Comparison of ENCODE assay signal across 1 cellular context in the genomic region with DNA sequence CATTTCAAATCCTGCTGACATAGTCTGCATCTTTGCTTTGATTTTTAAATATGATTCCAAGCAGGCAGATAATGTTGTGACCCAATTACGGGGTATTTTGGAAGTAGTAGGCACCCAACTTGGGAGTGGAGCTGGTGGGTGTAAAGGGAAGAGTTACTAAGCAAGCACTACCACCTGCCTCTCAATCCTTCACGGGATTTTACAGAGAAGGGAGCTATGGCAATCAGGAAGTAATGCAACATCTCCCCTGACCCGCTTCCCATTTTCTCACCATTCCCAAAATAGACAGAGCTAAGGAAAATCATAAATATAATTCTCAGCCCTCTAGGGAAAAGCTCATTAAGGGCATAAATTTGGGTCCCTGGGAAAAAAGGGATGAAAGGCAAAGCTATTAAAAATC.
TF ChIP-seq lines count a peak whose summit lies in the region.

No MANE protein-coding gene starts in this region.

TF ChIP-seq in GM12878, 131 proteins besides CTCF, POLR2A, EP300 and RAD21:
- TF ChIP-seq IKZF2 (IDR thresholded peaks at IDR 0.05) (0 out of 4 replicates have a peak, but pooled peaks of 1 of the 2 experiments have one; percentile 14), FOXM1 (IDR thresholded peaks at IDR 0.05; ENCODE audit: low read depth, low read length) (no peak), RCOR1 (conservative IDR thresholded peaks at IDR 0.05; ENCODE audit: low read depth, low read length) (no peak)
